9 cellular contexts compared by ENCODE assay signal in the genomic region with DNA sequence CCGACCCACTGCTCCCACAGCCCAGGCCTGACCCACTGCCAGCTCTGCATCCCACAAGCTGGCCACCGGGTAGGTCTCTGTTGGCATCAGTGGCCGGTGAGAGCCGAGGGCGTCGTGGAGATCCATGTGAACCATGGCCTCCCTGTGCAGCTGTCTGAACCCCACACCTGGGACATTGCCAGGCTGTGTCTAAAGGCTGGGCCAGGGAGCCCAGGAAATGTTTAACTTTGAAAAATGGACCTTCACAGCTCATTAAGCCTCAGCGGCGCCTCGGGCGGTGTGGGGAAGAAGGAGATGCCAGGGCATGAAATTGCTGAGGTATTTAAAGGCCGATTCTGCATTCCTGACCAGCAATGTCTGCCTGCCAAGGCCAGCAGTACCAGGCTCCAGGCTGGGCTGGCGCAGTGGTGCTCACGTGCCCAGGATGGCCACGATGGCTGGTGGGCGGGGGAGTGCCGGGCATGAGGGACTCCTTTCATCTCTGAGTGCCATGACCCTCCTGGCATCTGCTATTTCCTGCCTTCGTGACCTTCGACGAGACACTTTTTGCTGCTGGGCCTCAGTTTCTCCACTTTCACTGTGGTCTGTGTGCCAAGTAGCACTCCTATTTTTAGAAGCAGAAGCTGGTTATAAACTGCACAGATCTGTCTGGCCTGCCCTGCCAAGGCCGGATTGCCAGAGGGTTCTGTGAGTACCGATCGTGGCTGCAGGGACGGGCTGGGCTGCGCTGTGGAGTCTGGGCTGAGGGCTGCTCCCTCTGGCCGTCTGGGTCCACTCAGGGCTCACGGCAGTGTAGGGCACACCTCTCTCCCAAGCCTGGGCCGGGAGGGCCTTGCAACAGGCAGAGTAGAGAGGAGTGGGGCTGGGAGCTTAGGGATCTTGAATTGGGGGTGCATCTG. TPM values are rescaled to one million over a fixed set of nuclear protein-coding genes. Genes with fewer than 3 reads are reported as not detected.
A peak's percentile ranks its signal among the peaks of the same experiment; 100 is the strongest.
DNase-seq lines count a peak whose midpoint lies in the region; ATAC-seq and TF ChIP-seq lines count a peak whose summit lies in the region.
"Had no signal": no experiment of that assay in that cellular context is flagged by ENCODE, and none has a peak within 500 bp of the region (broad histone marks: within the 10 kb centered on the region; RNA-seq: fewer than 3 reads in every experiment).

No MANE protein-coding gene starts in this region.

- peak; percentile 5 for DNase-seq in activated naive CD4-positive, alpha-beta T cell treated with anti-CD3 and anti-CD28 coated beads, Interleukin-2, amount 10 ng/mL, durations not matched to agents 7 days and 5 days
- DNase-seq in activated naive CD4-positive, alpha-beta T cell treated with Interleukin-2 at 50 U/mL for 16 hours: no peak
- peak; percentile 67 for DNase-seq in epithelial cell of proximal tubule (ENCODE audit: low read depth)
- peak; percentile 62 for DNase-seq in midbrain (lab: John Stamatoyannopoulos, UW)
- no peak for DNase-seq in NCI-H1092 treated with DMSO at 0.1 percent for 48 hours (lab: John Stamatoyannopoulos, UW)
- DNase-seq in AG08395 (ENCODE audit: low spot score): no peak
- DNase-seq: activated CD4-positive, alpha-beta T cell treated with anti-CD3 and anti-CD28 coated beads for 36 hours had no signal

- ATAC-seq in GM18867 (IDR thresholded peaks at IDR 0.05; ENCODE audit: unreplicated experiment) (no peak), HG02642 (IDR thresholded peaks at IDR 0.05; ENCODE audit: poor library complexity, unreplicated experiment) (no peak)
- ATAC-seq: activated CD4-positive, alpha-beta T cell treated with anti-CD3 and anti-CD28 coated beads for 36 hours had no signal

- no peak overlapping the region for H3K27ac Mint-ChIP-seq in activated naive CD4-positive, alpha-beta T cell treated with anti-CD3 and anti-CD28 coated beads, Interleukin-2, amount 10 ng/mL, durations not matched to agents 7 days and 5 days
- H3K27ac Mint-ChIP-seq: activated CD4-positive, alpha-beta T cell treated with anti-CD3 and anti-CD28 coated beads for 36 hours had no signal

- H3K4me3 Mint-ChIP-seq in activated naive CD4-positive, alpha-beta T cell treated with anti-CD3 and anti-CD28 coated beads, Interleukin-2, amount 10 ng/mL, durations not matched to agents 7 days and 5 days: no peak overlapping the region
- H3K4me3 Mint-ChIP-seq: activated CD4-positive, alpha-beta T cell treated with anti-CD3 and anti-CD28 coated beads for 36 hours had no signal

- H3K9me3 Mint-ChIP-seq in activated naive CD4-positive, alpha-beta T cell treated with anti-CD3 and anti-CD28 coated beads, Interleukin-2, amount 10 ng/mL, durations not matched to agents 7 days and 5 days: peaks cover 2% of the 10 kb centered on the region

- CTCF ChIA-PET in activated naive CD4-positive, alpha-beta T cell treated with anti-CD3 and anti-CD28 coated beads, Interleukin-2, amount 10 ng/mL, durations not matched to agents 7 days and 5 days (lab: Charles Lee): no interaction called here

- no peak overlapping the region for H3K4me3 ChIP-seq in epithelial cell of proximal tubule (ENCODE audit: low read depth, low read length)

- peaks cover 8% of the 10 kb centered on the region for H3K27me3 Mint-ChIP-seq in activated naive CD4-positive, alpha-beta T cell treated with anti-CD3 and anti-CD28 coated beads, Interleukin-2, amount 10 ng/mL, durations not matched to agents 7 days and 5 days

- no peak for TF ChIP-seq CTCF in epithelial cell of proximal tubule (conservative IDR thresholded peaks at IDR 0.05; ENCODE audit: low read depth, low read length)

- no peaks in the 10 kb centered on the region for H3K36me3 Mint-ChIP-seq in activated naive CD4-positive, alpha-beta T cell treated with anti-CD3 and anti-CD28 coated beads, Interleukin-2, amount 10 ng/mL, durations not matched to agents 7 days and 5 days

- no peaks in the 10 kb centered on the region for H3K4me1 Mint-ChIP-seq in activated naive CD4-positive, alpha-beta T cell treated with anti-CD3 and anti-CD28 coated beads, Interleukin-2, amount 10 ng/mL, durations not matched to agents 7 days and 5 days
- H3K4me1 Mint-ChIP-seq: activated CD4-positive, alpha-beta T cell treated with anti-CD3 and anti-CD28 coated beads for 36 hours had no signal

RNA-seq across cellular contexts. Expression of gene ELFN1, which starts 21.8 kb away (rescaled TPM):
- total RNA-seq in epithelial cell of proximal tubule: 0.14 and 0.23 TPM in 2 replicates

Comparison
In these comparisons a context has a peak if more than half of its experiments do, and no peak if none do; other contexts are left out.
1. DNase-seq: peak in activated naive CD4-positive, alpha-beta T cell treated with anti-CD3 and anti-CD28 coated beads, Interleukin-2, amount 10 ng/mL, durations not matched to agents 7 days and 5 days (single experiment), epithelial cell of proximal tubule (single experiment) and midbrain (single experiment); none in activated naive CD4-positive, alpha-beta T cell treated with Interleukin-2 at 50 U/mL for 16 hours (single experiment), NCI-H1092 treated with DMSO at 0.1 percent for 48 hours (single experiment) and AG08395 (single experiment).